In the genomic region with DNA sequence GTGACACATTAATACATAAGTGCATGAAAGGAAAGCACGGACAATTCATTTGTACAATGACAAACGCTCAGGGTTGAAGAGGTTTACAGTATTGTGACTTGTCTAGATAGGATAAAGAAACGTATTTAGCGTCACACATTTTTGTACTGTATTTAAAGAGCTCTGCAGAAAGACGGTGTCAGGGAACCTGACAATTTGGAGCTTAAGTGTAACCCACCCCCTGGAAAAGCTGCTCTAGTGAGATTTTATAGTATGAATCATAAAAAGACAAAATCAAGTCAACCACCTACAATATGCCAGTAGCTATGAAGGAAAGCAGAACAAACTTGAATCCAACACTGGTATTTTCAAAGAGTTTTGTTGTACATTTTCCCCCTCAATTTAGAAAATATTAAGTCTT, we compare ENCODE assay signal across 9 cellular contexts. TPM values are rescaled to one million over a fixed set of nuclear protein-coding genes. Genes with fewer than 3 reads are reported as not detected.
DNase-seq lines count a peak whose midpoint lies in the region; TF ChIP-seq lines count a peak whose summit lies in the region.
"Had no signal": no experiment of that assay in that cellular context is flagged by ENCODE, and none has a peak within 500 bp of the region (broad histone marks: within the 10 kb centered on the region; RNA-seq: fewer than 3 reads in every experiment).

No MANE protein-coding gene starts in this region.

- H3K9ac ChIP-seq in ES-I3 (ENCODE audit: low read depth, low read length), result peak overlapping the region; percentile 17; the same call in 1 of the 2 replicates
- H3K9ac ChIP-seq in endocrine pancreas (ENCODE audit: control insufficient read depth, insufficient read depth, low read length), result no peak overlapping the region

- H3K4me1 ChIP-seq in ES-I3 (ENCODE audit: insufficient read depth, low read length), result peaks cover 53% of the 10 kb centered on the region
- peaks cover 71% of the 10 kb centered on the region for H3K4me1 ChIP-seq in endocrine pancreas (ENCODE audit: control insufficient read depth, insufficient read depth, low read length)

- H3K27ac Mint-ChIP-seq in osteocyte (ENCODE audit: unreplicated experiment), result peak overlapping the region; percentile 84

- TF ChIP-seq CTCF in NB4 (IDR thresholded peaks at IDR 0.05; ENCODE audit: low read depth, low read length) (no peak), osteocyte (IDR thresholded peaks at IDR 0.05) (no peak)

- no peaks in the 10 kb centered on the region for H3K27me3 Mint-ChIP-seq in osteocyte (ENCODE audit: unreplicated experiment)

- peaks cover 11% of the 10 kb centered on the region for H3K36me3 ChIP-seq in ES-I3 (ENCODE audit: insufficient read depth, low read length)
- H3K36me3 ChIP-seq in endocrine pancreas (ENCODE audit: control insufficient read depth, insufficient read depth, low read length), result peaks cover 4% of the 10 kb centered on the region

- no peaks in the 10 kb centered on the region; the same call in 1 of the 2 replicates for H3K9me3 ChIP-seq in ES-I3 (ENCODE audit: control insufficient read depth, insufficient read depth, low read length)
- no peaks in the 10 kb centered on the region for H3K9me3 ChIP-seq in endocrine pancreas (ENCODE audit: control insufficient read depth, low read length)

- H3K4me1 Mint-ChIP-seq in osteocyte (ENCODE audit: unreplicated experiment), result peaks cover 87% of the 10 kb centered on the region

- TF ChIP-seq POLR2A in NB4 (IDR thresholded peaks at IDR 0.05; ENCODE audit: extremely low read depth, insufficient read length), result no peak

- no peaks in the 10 kb centered on the region for H3K9me3 Mint-ChIP-seq in osteocyte (ENCODE audit: unreplicated experiment)

- H3K36me3 Mint-ChIP-seq in osteocyte (ENCODE audit: unreplicated experiment), result peaks cover 5% of the 10 kb centered on the region

- H3K4me3 ChIP-seq in NB4 (ENCODE audit: low read depth, low read length), result peak overlapping the region; percentile 83
- H3K4me3 ChIP-seq in endocrine pancreas (ENCODE audit: control insufficient read depth, insufficient read depth, low read length), result peak overlapping the region; percentile 80

- H3K27me3 ChIP-seq in endocrine pancreas (ENCODE audit: control insufficient read depth, insufficient read depth, low read length), result no peaks in the 10 kb centered on the region

- DNase-seq in NB4 (ENCODE audit: low read depth) (peak; percentile 33), osteocyte (ENCODE audit: extremely low spot score, unreplicated experiment) (no peak), HPDE6-E6E7 (ENCODE audit: extremely low spot score) (no peak), mucosa of gallbladder (ENCODE audit: low spot score) (no peak), HK-2 (ENCODE audit: unreplicated experiment) (no peak), NCI-H2029 (lab: John Stamatoyannopoulos, UW) (no peak)
- DNase-seq: cerebellar nuclear complex had no signal

- H3K4me3 Mint-ChIP-seq in osteocyte (ENCODE audit: unreplicated experiment), result peak overlapping the region; percentile 66

RNA-seq across cellular contexts. Expression of a gene that starts 5.6 kb away (rescaled TPM):
- total RNA-seq in osteocyte, result 90.9 and 113 TPM in 2 replicates
- total RNA-seq in mucosa of gallbladder, result 79.8 TPM
